ENCODE assay signal across 8 cellular contexts in the genomic region with DNA sequence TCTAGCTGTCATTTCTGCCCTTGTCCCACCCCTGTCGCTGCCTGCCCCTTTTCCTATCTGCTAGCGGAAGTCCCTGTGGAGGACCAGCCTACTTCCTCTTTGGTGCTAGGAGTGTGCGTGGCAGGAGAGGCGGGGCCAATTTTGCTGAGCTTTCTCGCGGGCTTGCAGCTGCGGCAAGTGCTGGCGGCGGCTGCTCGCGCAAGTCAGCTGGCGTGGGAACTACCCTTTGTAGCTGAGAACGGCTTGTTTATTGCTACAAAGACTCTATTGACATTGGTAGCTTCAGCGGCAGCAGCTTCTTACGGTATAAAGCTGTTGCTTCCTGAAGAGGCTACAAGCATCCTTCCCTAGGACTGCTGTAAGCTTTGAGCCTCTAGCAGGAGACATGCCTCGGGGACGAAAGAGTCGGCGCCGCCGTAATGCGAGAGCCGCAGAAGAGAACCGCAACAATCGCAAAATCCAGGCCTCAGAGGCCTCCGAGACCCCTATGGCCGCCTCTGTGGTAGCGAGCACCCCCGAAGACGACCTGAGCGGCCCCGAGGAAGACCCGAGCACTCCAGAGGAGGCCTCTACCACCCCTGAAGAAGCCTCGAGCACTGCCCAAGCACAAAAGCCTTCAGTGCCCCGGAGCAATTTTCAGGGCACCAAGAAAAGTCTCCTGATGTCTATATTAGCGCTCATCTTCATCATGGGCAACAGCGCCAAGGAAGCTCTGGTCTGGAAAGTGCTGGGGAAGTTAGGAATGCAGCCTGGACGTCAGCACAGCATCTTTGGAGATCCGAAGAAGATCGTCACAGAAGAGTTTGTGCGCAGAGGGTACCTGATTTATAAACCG. TPM values are rescaled to one million over a fixed set of nuclear protein-coding genes. Genes with fewer than 3 reads are reported as not detected.
DNase-seq lines count a peak whose midpoint lies in the region; ATAC-seq, FAIRE-seq and TF ChIP-seq lines count a peak whose summit lies in the region.

A gene with protein sequence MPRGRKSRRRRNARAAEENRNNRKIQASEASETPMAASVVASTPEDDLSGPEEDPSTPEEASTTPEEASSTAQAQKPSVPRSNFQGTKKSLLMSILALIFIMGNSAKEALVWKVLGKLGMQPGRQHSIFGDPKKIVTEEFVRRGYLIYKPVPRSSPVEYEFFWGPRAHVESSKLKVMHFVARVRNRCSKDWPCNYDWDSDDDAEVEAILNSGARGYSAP (plus strand): TSS at position 138 of the 835 bp plus-strand sequence. CDS start 248 bp downstream, at position 386.

- intact Hi-C loops in activated naive CD4-positive, alpha-beta T cell treated with anti-CD3 and anti-CD28 coated beads for 36 hours (cut with micrococcal nuclease), result no loop called here

- H3K27ac ChIP-seq in SK-N-MC (no peak within 1 kb of the TSS), neutrophil (no peak within 1 kb of the TSS), subcutaneous abdominal adipose tissue (ENCODE audit: low read depth, low read length) (peak within 1 kb of the TSS; percentile 76)

- H3K9me3 ChIP-seq in SK-N-MC (ENCODE audit: low read depth, low read length), result no peaks in the 10 kb centered on the region
- no peaks in the 10 kb centered on the region for H3K9me3 ChIP-seq in neutrophil
- peaks cover 0 to 2% (median 0%) of the 10 kb centered on the region in 5 donors for H3K9me3 ChIP-seq in subcutaneous abdominal adipose tissue (ENCODE audit: control insufficient read depth in 5 of 5, low read length in 5 of 5)

- H3K4me3 ChIP-seq in SK-N-MC (peak within 1 kb of the TSS; percentile 83), neutrophil (ENCODE audit: low read depth in 1 of 2, low read length in 1 of 2) (peak within 1 kb of the TSS; percentile 56 to 58), subcutaneous abdominal adipose tissue (ENCODE audit: low read depth in 1 of 5, low read length in 5 of 5) (peak within 1 kb of the TSS; percentile 72 to 90 (median 78))

- peaks cover 3% of the 10 kb centered on the region for H3K36me3 Mint-ChIP-seq in activated naive CD4-positive, alpha-beta T cell treated with anti-CD3 and anti-CD28 coated beads for 36 hours (ENCODE audit: low read depth)

- H3K36me3 ChIP-seq in SK-N-MC (ENCODE audit: insufficient read depth, low read length), result no peaks in the 10 kb centered on the region
- no peaks in the 10 kb centered on the region for H3K36me3 ChIP-seq in neutrophil
- no peaks in the 10 kb centered on the region for H3K36me3 ChIP-seq in subcutaneous abdominal adipose tissue (ENCODE audit: control insufficient read depth in 5 of 5, insufficient read depth in 5 of 5, low read length in 5 of 5)

- CTCF ChIA-PET in activated naive CD4-positive, alpha-beta T cell treated with anti-CD3 and anti-CD28 coated beads for 36 hours (lab: Charles Lee), result interaction anchor here (1.9 kb wide), 1 partner anchor 266 kb away, joined by 9 read pairs; a partner anchor contains a TSS

- peak within 1 kb of the TSS; percentile 76 for H3K9ac ChIP-seq in SK-N-MC (ENCODE audit: insufficient read length)
- peak within 1 kb of the TSS; percentile 63 to 78 (median 73) for H3K9ac ChIP-seq in subcutaneous abdominal adipose tissue (ENCODE audit: low read length in 5 of 5)

- no peaks in the 10 kb centered on the region for H3K27me3 Mint-ChIP-seq in activated naive CD4-positive, alpha-beta T cell treated with anti-CD3 and anti-CD28 coated beads for 36 hours (ENCODE audit: low read depth)

- H3K27me3 ChIP-seq in neutrophil (peaks cover 6% of the 10 kb centered on the region), subcutaneous abdominal adipose tissue (ENCODE audit: control insufficient read depth in 5 of 5, insufficient read depth in 4 of 5, low read length in 5 of 5) (no peaks in the 10 kb centered on the region)

- TF ChIP-seq CTCF in neutrophil (IDR thresholded peaks at IDR 0.05), result no peak

- ATAC-seq in GM21526 (IDR thresholded peaks at IDR 0.05; ENCODE audit: low FRiP score, unreplicated experiment), result peak; percentile 95

- no peak for FAIRE-seq in frontal cortex (lab: Jason Lieb, UNC)

- DNase-seq in DMS53 (lab: John Stamatoyannopoulos, UW) (peak; percentile 88), KBM-7 (peak; percentile 90), SK-N-MC (ENCODE audit: low read depth, low spot score) (peak; percentile 39), frontal cortex (ENCODE audit: low spot score in 2 of 2) (peak; percentile 24 to 53)
- DNase-seq in activated naive CD4-positive, alpha-beta T cell treated with anti-CD3 and anti-CD28 coated beads for 36 hours, result peak; percentile 87

- H3K9me3 Mint-ChIP-seq in activated naive CD4-positive, alpha-beta T cell treated with anti-CD3 and anti-CD28 coated beads for 36 hours, result no peaks in the 10 kb centered on the region

- peaks cover 5% of the 10 kb centered on the region for H3K4me1 Mint-ChIP-seq in activated naive CD4-positive, alpha-beta T cell treated with anti-CD3 and anti-CD28 coated beads for 36 hours (ENCODE audit: low read depth)

- H3K4me1 ChIP-seq in neutrophil (ENCODE audit: control insufficient read depth in 1 of 2, insufficient read depth in 1 of 2, low read depth in 1 of 2, low read length in 1 of 2), result peaks cover 0 to 12% of the 10 kb centered on the region in 2 experiments
- peaks cover 5 to 19% (median 14%) of the 10 kb centered on the region in 5 donors for H3K4me1 ChIP-seq in subcutaneous abdominal adipose tissue (ENCODE audit: control insufficient read depth in 5 of 5, insufficient read depth in 5 of 5, low read length in 5 of 5)

- peak within 1 kb of the TSS; percentile 92 for H3K27ac Mint-ChIP-seq in activated naive CD4-positive, alpha-beta T cell treated with anti-CD3 and anti-CD28 coated beads for 36 hours

- in situ Hi-C loops in KBM-7 (cut with MboI; ENCODE audit: low pct_unique_long_range_greater_than_20kb, low sequenced_read_pairs), result no loop called here

- H3K4me3 Mint-ChIP-seq in activated naive CD4-positive, alpha-beta T cell treated with anti-CD3 and anti-CD28 coated beads for 36 hours, result peak within 1 kb of the TSS; percentile 94

RNA-seq across cellular contexts. Expression of the gene that starts here (rescaled TPM):
- total RNA-seq in activated naive CD4-positive, alpha-beta T cell treated with anti-CD3 and anti-CD28 coated beads for 36 hours, result 10 to 100 TPM; 17.4 to 17.8 TPM
- 119 TPM for total RNA-seq in frontal cortex

Comparison
In these comparisons a context has a peak if more than half of its experiments do, and no peak if none do; other contexts are left out.
1. DNase-seq: peak in every context shown above with its lines; median percentile 90 in KBM-7; 88 in DMS53; 87 in activated naive CD4-positive, alpha-beta T cell treated with anti-CD3 and anti-CD28 coated beads for 36 hours; 39 in SK-N-MC; 38 in frontal cortex.